In the genomic region with DNA sequence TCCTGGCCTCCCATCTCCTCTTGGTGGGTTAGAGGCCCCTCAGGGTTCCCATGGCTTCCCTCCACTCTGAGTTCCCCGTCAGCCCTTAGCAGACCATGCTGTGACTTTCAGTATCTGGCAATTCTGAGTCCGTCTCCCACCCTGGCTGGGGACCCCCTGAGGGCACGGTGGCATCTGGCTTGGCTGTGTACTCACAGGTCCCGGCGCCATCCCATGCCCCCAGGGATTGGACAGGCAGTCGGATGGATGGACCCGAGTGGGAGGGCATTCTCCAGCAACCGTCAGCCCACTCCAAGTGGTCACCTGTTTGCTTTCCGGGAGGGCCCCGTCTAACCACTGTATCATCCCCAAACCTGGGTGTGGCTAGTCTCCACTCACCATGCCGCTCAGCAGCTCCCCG, we compare ENCODE assay signal across 9 cellular contexts. TPM values are rescaled to one million over a fixed set of nuclear protein-coding genes. Genes with fewer than 3 reads are reported as not detected.
"Had no signal": no experiment of that assay in that cellular context is flagged by ENCODE, and none has a peak within 500 bp of the region (broad histone marks: within the 10 kb centered on the region; RNA-seq: fewer than 3 reads in every experiment).

No MANE protein-coding gene starts in this region.

- FAIRE-seq: G401.6, GM12878, GM12891, GM12892, GM18507, GM19239 had no signal

- DNase-seq: GDM1, GF-D8 had no signal

- H3K4me3 ChIP-seq: GM12878 had no signal

- ATAC-seq: GM12878 had no signal

RNA-seq across cellular contexts. Expression of gene ABCC8, which starts 24.0 kb away (rescaled TPM):
- total RNA-seq: GM12878 had no signal
- polyA plus RNA-seq: GM12878 had no signal

RNA-seq across cellular contexts. Expression of gene USH1C, which starts 43.5 kb away (rescaled TPM):
- total RNA-seq: G401, GM12878 had no signal
- polyA plus RNA-seq: GM12878 had no signal

RNA-seq across cellular contexts. Expression of gene OTOG, which starts 46.4 kb away (rescaled TPM):
- total RNA-seq: G401, GM12878 had no signal
- polyA plus RNA-seq: GM12878 had no signal
